ENCODE assay signal across 35 cellular contexts in the genomic region with DNA sequence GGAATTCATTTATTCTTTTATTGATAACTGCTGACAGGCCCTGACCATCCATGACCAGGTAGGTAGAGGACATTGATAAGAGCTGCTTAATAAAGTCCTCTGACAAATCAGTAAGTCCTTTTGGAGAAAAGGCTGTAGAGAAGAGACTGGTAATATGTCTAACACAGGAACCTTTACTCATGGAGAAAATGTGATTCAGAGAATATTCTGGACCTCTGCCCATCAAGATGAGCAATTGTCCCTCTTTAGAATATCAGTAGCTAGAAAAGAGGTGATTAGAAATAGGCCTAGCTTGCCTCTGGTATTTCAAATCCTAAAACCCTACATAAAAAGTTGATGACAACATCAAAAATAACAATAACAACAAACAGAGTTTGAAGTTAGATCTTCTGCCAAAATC.
DNase-seq lines count a peak whose midpoint lies in the region; ATAC-seq, FAIRE-seq and TF ChIP-seq lines count a peak whose summit lies in the region.
"Had no signal": no experiment of that assay in that cellular context is flagged by ENCODE, and none has a peak within 500 bp of the region (broad histone marks: within the 10 kb centered on the region; RNA-seq: fewer than 3 reads in every experiment).

No MANE protein-coding gene starts in this region.

- H3K9me3 ChIP-seq in prostate gland: no peaks in the 10 kb centered on the region
- H3K9me3 ChIP-seq: A549, BE2C, gastroesophageal sphincter, right atrium auricular region, testis had no signal

- no peaks in the 10 kb centered on the region for H3K27me3 ChIP-seq in prostate gland (replicated peaks; ENCODE audit: insufficient read depth)
- H3K27me3 ChIP-seq: BE2C, gastroesophageal sphincter, right atrium auricular region, testis had no signal

- H3K4me3 ChIP-seq in prostate gland: no peak overlapping the region
- H3K4me3 ChIP-seq: A549, coronary artery, gastroesophageal sphincter, right atrium auricular region, testis had no signal

- intact Hi-C loops in prostate gland (cut with DNase I) (no loop called here), cardiac septum (cut with DNase I) (no loop called here)

- ATAC-seq in HG02852 (IDR thresholded peaks at IDR 0.05; ENCODE audit: unreplicated experiment): no peak
- ATAC-seq: A549; activated CD8-positive, alpha-beta T cell treated with anti-CD3 and anti-CD28 coated beads, Interleukin-2, amount 10 ng/mL, durations not matched to agents 7 days and 5 days; activated T-helper 17 cell treated with anti-CD3 and anti-CD28 coated beads, Interleukin-2, amount 50 U/mL, for 72 hours; CD8-positive, alpha-beta T cell; gastroesophageal sphincter; left colon; Panc1; stimulated activated naive CD8-positive, alpha-beta T cell treated with anti-CD3 and anti-CD28 coated beads, Interleukin-15, Interleukin-2, amounts not matched to agents 100 U/mL and 50 U/mL, for 24 hours had no signal

- DNase-seq in EL (peak; percentile 1), M059J (ENCODE audit: low read depth) (peak; percentile 25), dermis blood vessel endothelial cell (peak; percentile 20), non-pigmented ciliary epithelial cell (ENCODE audit: low read depth) (peak; percentile 19), prostate gland (ENCODE audit: low spot score) (no peak), GM12891 (ENCODE audit: insufficient read length, low spot score) (no peak), cardiac septum (ENCODE audit: low spot score) (no peak)
- DNase-seq: activated CD8-positive, alpha-beta T cell treated with anti-CD3 and anti-CD28 coated beads, Interleukin-2, amount 10 ng/mL, durations not matched to agents 7 days and 5 days; activated naive CD4-positive, alpha-beta T cell treated with anti-CD3 and anti-CD28 coated beads, Interleukin-2, amount 10 ng/mL, durations not matched to agents 7 days and 5 days; amniotic stem cell; BE2C; CD8-positive, alpha-beta T cell; effector memory CD4-positive, alpha-beta T cell; erythroblast; H7; immature natural killer cell; left colon; NCI-H1417; NCI-H2081; NCI-H69; SHP77; stimulated activated CD4-positive, alpha-beta T cell treated with anti-CD3 and anti-CD28 coated beads, Interleukin-1b, Interleukin-23, amount 100 ng/mL, for 48 hours; stimulated activated naive CD8-positive, alpha-beta T cell treated with anti-CD3 and anti-CD28 coated beads, Interleukin-15, Interleukin-2, amounts not matched to agents 100 U/mL and 50 U/mL, for 24 hours; testis had no signal

- no peaks in the 10 kb centered on the region for H3K36me3 ChIP-seq in prostate gland
- H3K36me3 ChIP-seq: BE2C, gastroesophageal sphincter, right atrium auricular region had no signal

- no peak for TF ChIP-seq CTCF in prostate gland (IDR thresholded peaks at IDR 0.05)

- TF ChIP-seq POLR2A in prostate gland (IDR thresholded peaks at IDR 0.05) (no peak), GM12891 (IDR thresholded peaks at IDR 0.05; ENCODE audit: low read depth, low read length) (no peak)

- H3K4me1 ChIP-seq in prostate gland (replicated peaks): no peaks in the 10 kb centered on the region
- H3K4me1 ChIP-seq: A549, BE2C, gastroesophageal sphincter, parathyroid adenoma, right atrium auricular region, testis had no signal

- FAIRE-seq in GM12891 (lab: Jason Lieb, UNC): no peak
- FAIRE-seq: A549, GM12892, urothelium cell line had no signal

- H3K27ac ChIP-seq in prostate gland: no peak overlapping the region
- H3K27ac ChIP-seq: A549, coronary artery, gastroesophageal sphincter, KMS-11, parathyroid adenoma, right atrium auricular region, testis had no signal

TF ChIP-seq in GM12891, 5 proteins besides CTCF, POLR2A, EP300 and RAD21:
- TF ChIP-seq TAF1 (IDR thresholded peaks at IDR 0.05; ENCODE audit: low read depth, low read length) (no peak), POLR2AphosphoS5 (IDR thresholded peaks at IDR 0.05; ENCODE audit: low read depth, low read length) (no peak), POU2F2 (IDR thresholded peaks at IDR 0.05; ENCODE audit: low read depth, low read length) (no peak), SPI1 (IDR thresholded peaks at IDR 0.05; ENCODE audit: low read depth, low read length) (no peak), PAX5 (IDR thresholded peaks at IDR 0.05; ENCODE audit: insufficient read depth, low read length, severe bottlenecking) (no peak)

Comparison
In these comparisons a context has a peak if more than half of its experiments do, and no peak if none do; other contexts are left out.
1. DNase-seq: peak in EL (single experiment), M059J (single experiment), dermis blood vessel endothelial cell (single experiment) and non-pigmented ciliary epithelial cell (single experiment); none in prostate gland (single experiment), GM12891 (single experiment) and cardiac septum (single experiment).